ENCODE assay signal across 1 cellular context in genomic region chr2:128178650-128179460, GRCh38.
TF ChIP-seq lines count a peak whose summit lies in the region.

No MANE protein-coding gene starts in this region.

TF ChIP-seq in HepG2, 621 proteins besides CTCF, POLR2A, EP300 and RAD21 (continued from another document and continues in another):
- TF ChIP-seq, protein P1, sequence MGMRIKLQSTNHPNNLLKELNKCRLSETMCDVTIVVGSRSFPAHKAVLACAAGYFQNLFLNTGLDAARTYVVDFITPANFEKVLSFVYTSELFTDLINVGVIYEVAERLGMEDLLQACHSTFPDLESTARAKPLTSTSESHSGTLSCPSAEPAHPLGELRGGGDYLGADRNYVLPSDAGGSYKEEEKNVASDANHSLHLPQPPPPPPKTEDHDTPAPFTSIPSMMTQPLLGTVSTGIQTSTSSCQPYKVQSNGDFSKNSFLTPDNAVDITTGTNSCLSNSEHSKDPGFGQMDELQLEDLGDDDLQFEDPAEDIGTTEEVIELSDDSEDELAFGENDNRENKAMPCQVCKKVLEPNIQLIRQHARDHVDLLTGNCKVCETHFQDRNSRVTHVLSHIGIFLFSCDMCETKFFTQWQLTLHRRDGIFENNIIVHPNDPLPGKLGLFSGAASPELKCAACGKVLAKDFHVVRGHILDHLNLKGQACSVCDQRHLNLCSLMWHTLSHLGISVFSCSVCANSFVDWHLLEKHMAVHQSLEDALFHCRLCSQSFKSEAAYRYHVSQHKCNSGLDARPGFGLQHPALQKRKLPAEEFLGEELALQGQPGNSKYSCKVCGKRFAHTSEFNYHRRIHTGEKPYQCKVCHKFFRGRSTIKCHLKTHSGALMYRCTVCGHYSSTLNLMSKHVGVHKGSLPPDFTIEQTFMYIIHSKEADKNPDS (CRISPR knock-in tag; IDR thresholded peaks at IDR 0.05): no peak
- TF ChIP-seq ZNF292 (CRISPR knock-in tag; IDR thresholded peaks at IDR 0.05; ENCODE audit: borderline replicate concordance, low read depth) (peak; percentile 91), NFKB2 (CRISPR knock-in tag; IDR thresholded peaks at IDR 0.05; ENCODE audit: borderline replicate concordance) (no peak), REXO4 (CRISPR knock-in tag; IDR thresholded peaks at IDR 0.05; ENCODE audit: borderline replicate concordance) (no peak), GMEB2 (CRISPR knock-in tag; IDR thresholded peaks at IDR 0.05; ENCODE audit: low read depth) (no peak), BCL3 (CRISPR knock-in tag; IDR thresholded peaks at IDR 0.05) (peak; percentile 18; the same call in 1 of the 2 replicates), ZNF562 (CRISPR knock-in tag; IDR thresholded peaks at IDR 0.05; ENCODE audit: borderline replicate concordance) (no peak), ZBTB46 (CRISPR knock-in tag; IDR thresholded peaks at IDR 0.05; ENCODE audit: borderline replicate concordance) (no peak), RFXAP (CRISPR knock-in tag; IDR thresholded peaks at IDR 0.05; ENCODE audit: borderline replicate concordance) (no peak; the same call in 1 of the 2 replicates), ZNF549 (CRISPR knock-in tag; IDR thresholded peaks at IDR 0.05) (no peak), ARID2 (CRISPR knock-in tag; IDR thresholded peaks at IDR 0.05; ENCODE audit: borderline replicate concordance) (peak; percentile 84), SIN3A (IDR thresholded peaks at IDR 0.05; ENCODE audit: borderline replicate concordance, low read depth, low read length) (peak; percentile 60; the same call in 1 of the 2 replicates), ZKSCAN5 (CRISPR knock-in tag; IDR thresholded peaks at IDR 0.05) (no peak), ZNF530 (CRISPR knock-in tag; IDR thresholded peaks at IDR 0.05; ENCODE audit: low read depth) (no peak), SIX1 (CRISPR knock-in tag; IDR thresholded peaks at IDR 0.05; ENCODE audit: borderline replicate concordance) (peak; percentile 79), NR2C2 (CRISPR knock-in tag; IDR thresholded peaks at IDR 0.05; ENCODE audit: borderline replicate concordance) (peak; percentile 69; the same call in 1 of the 2 replicates), AHR (CRISPR knock-in tag; IDR thresholded peaks at IDR 0.05) (no peak; the same call in 1 of the 2 replicates), SPEN (CRISPR knock-in tag; IDR thresholded peaks at IDR 0.05; ENCODE audit: low read depth) (0 out of 2 replicates have a peak, but pooled peaks have one; percentile 10), ARNT (IDR thresholded peaks at IDR 0.05) (no peak), ZNF891 (CRISPR knock-in tag; IDR thresholded peaks at IDR 0.05) (no peak), SNAI1 (CRISPR knock-in tag; IDR thresholded peaks at IDR 0.05; ENCODE audit: borderline replicate concordance) (no peak; the same call in 1 of the 2 replicates), PHF5A (CRISPR knock-in tag; IDR thresholded peaks at IDR 0.05; ENCODE audit: low read depth, unreplicated experiment) (no peak), PTBP1 (IDR thresholded peaks at IDR 0.05; ENCODE audit: low read depth, low read length, poor library complexity, severe bottlenecking) (no peak), YEATS4 (CRISPR knock-in tag; IDR thresholded peaks at IDR 0.05; ENCODE audit: borderline replicate concordance) (peak; percentile 70; the same call in 1 of the 2 replicates), NFRKB (IDR thresholded peaks at IDR 0.05) (no peak), NFIB (CRISPR knock-in tag; IDR thresholded peaks at IDR 0.05; ENCODE audit: borderline replicate concordance) (no peak), SSRP1 (CRISPR knock-in tag; IDR thresholded peaks at IDR 0.05) (peak; percentile 93), SP4 (CRISPR knock-in tag; IDR thresholded peaks at IDR 0.05) (peak; percentile 44; the same call in 1 of the 2 replicates), ZBTB8A (CRISPR knock-in tag; IDR thresholded peaks at IDR 0.05; ENCODE audit: borderline replicate concordance, low read depth) (no peak), GZF1 (CRISPR knock-in tag; IDR thresholded peaks at IDR 0.05) (no peak), U2AF1 (optimal IDR thresholded peaks at IDR 0.05; ENCODE audit: low read depth, low read length) (no peak), SRSF1 (optimal IDR thresholded peaks at IDR 0.05; ENCODE audit: low read depth, low read length) (no peak), ZNF616 (CRISPR knock-in tag; IDR thresholded peaks at IDR 0.05; ENCODE audit: low read depth) (no peak), ZNF841 (CRISPR knock-in tag; IDR thresholded peaks at IDR 0.05; ENCODE audit: borderline replicate concordance) (no peak), ZNF205 (CRISPR knock-in tag; IDR thresholded peaks at IDR 0.05) (peak; percentile 93), ZNF382 (CRISPR knock-in tag; IDR thresholded peaks at IDR 0.05; ENCODE audit: borderline replicate concordance) (no peak), GATAD1 (CRISPR knock-in tag; IDR thresholded peaks at IDR 0.05) (peak; percentile 59), JARID2 (CRISPR knock-in tag; IDR thresholded peaks at IDR 0.05; ENCODE audit: insufficient replicate concordance) (no peak), MED1 (CRISPR knock-in tag; IDR thresholded peaks at IDR 0.05) (peak; percentile 97)
- TF ChIP-seq, protein P2, sequence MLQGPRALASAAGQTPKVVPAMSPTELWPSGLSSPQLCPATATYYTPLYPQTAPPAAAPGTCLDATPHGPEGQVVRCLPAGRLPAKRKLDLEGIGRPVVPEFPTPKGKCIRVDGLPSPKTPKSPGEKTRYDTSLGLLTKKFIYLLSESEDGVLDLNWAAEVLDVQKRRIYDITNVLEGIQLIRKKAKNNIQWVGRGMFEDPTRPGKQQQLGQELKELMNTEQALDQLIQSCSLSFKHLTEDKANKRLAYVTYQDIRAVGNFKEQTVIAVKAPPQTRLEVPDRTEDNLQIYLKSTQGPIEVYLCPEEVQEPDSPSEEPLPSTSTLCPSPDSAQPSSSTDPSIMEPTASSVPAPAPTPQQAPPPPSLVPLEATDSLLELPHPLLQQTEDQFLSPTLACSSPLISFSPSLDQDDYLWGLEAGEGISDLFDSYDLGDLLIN (CRISPR knock-in tag; IDR thresholded peaks at IDR 0.05; ENCODE audit: borderline replicate concordance): no peak
- TF ChIP-seq, protein P3, sequence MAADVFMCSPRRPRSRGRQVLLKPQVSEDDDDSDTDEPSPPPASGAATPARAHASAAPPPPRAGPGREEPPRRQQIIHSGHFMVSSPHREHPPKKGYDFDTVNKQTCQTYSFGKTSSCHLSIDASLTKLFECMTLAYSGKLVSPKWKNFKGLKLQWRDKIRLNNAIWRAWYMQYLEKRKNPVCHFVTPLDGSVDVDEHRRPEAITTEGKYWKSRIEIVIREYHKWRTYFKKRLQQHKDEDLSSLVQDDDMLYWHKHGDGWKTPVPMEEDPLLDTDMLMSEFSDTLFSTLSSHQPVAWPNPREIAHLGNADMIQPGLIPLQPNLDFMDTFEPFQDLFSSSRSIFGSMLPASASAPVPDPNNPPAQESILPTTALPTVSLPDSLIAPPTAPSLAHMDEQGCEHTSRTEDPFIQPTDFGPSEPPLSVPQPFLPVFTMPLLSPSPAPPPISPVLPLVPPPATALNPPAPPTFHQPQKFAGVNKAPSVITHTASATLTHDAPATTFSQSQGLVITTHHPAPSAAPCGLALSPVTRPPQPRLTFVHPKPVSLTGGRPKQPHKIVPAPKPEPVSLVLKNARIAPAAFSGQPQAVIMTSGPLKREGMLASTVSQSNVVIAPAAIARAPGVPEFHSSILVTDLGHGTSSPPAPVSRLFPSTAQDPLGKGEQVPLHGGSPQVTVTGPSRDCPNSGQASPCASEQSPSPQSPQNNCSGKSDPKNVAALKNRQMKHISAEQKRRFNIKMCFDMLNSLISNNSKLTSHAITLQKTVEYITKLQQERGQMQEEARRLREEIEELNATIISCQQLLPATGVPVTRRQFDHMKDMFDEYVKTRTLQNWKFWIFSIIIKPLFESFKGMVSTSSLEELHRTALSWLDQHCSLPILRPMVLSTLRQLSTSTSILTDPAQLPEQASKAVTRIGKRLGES (CRISPR knock-in tag; IDR thresholded peaks at IDR 0.05; ENCODE audit: borderline replicate concordance): peak; percentile 43; the same call in 1 of the 2 replicates
- TF ChIP-seq, protein P4, sequence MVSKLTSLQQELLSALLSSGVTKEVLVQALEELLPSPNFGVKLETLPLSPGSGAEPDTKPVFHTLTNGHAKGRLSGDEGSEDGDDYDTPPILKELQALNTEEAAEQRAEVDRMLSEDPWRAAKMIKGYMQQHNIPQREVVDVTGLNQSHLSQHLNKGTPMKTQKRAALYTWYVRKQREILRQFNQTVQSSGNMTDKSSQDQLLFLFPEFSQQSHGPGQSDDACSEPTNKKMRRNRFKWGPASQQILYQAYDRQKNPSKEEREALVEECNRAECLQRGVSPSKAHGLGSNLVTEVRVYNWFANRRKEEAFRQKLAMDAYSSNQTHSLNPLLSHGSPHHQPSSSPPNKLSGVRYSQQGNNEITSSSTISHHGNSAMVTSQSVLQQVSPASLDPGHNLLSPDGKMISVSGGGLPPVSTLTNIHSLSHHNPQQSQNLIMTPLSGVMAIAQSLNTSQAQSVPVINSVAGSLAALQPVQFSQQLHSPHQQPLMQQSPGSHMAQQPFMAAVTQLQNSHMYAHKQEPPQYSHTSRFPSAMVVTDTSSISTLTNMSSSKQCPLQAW (CRISPR knock-in tag; IDR thresholded peaks at IDR 0.05): peak; percentile 78
- TF ChIP-seq, protein P5, sequence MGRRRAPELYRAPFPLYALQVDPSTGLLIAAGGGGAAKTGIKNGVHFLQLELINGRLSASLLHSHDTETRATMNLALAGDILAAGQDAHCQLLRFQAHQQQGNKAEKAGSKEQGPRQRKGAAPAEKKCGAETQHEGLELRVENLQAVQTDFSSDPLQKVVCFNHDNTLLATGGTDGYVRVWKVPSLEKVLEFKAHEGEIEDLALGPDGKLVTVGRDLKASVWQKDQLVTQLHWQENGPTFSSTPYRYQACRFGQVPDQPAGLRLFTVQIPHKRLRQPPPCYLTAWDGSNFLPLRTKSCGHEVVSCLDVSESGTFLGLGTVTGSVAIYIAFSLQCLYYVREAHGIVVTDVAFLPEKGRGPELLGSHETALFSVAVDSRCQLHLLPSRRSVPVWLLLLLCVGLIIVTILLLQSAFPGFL (CRISPR knock-in tag; IDR thresholded peaks at IDR 0.05): no peak
- TF ChIP-seq, protein P6, sequence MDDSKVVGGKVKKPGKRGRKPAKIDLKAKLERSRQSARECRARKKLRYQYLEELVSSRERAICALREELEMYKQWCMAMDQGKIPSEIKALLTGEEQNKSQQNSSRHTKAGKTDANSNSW (CRISPR knock-in tag; IDR thresholded peaks at IDR 0.05; ENCODE audit: borderline replicate concordance): no peak
- TF ChIP-seq, protein P7, sequence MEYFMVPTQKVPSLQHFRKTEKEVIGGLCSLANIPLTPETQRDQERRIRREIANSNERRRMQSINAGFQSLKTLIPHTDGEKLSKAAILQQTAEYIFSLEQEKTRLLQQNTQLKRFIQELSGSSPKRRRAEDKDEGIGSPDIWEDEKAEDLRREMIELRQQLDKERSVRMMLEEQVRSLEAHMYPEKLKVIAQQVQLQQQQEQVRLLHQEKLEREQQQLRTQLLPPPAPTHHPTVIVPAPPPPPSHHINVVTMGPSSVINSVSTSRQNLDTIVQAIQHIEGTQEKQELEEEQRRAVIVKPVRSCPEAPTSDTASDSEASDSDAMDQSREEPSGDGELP (IDR thresholded peaks at IDR 0.05; ENCODE audit: borderline replicate concordance, low read depth): peak; percentile 50; the same call in 1 of the 2 replicates
- TF ChIP-seq, protein P8, sequence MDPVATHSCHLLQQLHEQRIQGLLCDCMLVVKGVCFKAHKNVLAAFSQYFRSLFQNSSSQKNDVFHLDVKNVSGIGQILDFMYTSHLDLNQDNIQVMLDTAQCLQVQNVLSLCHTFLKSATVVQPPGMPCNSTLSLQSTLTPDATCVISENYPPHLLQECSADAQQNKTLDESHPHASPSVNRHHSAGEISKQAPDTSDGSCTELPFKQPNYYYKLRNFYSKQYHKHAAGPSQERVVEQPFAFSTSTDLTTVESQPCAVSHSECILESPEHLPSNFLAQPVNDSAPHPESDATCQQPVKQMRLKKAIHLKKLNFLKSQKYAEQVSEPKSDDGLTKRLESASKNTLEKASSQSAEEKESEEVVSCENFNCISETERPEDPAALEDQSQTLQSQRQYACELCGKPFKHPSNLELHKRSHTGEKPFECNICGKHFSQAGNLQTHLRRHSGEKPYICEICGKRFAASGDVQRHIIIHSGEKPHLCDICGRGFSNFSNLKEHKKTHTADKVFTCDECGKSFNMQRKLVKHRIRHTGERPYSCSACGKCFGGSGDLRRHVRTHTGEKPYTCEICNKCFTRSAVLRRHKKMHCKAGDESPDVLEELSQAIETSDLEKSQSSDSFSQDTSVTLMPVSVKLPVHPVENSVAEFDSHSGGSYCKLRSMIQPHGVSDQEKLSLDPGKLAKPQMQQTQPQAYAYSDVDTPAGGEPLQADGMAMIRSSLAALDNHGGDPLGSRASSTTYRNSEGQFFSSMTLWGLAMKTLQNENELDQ (CRISPR knock-in tag; IDR thresholded peaks at IDR 0.05; ENCODE audit: borderline replicate concordance): no peak
- TF ChIP-seq, protein P9, sequence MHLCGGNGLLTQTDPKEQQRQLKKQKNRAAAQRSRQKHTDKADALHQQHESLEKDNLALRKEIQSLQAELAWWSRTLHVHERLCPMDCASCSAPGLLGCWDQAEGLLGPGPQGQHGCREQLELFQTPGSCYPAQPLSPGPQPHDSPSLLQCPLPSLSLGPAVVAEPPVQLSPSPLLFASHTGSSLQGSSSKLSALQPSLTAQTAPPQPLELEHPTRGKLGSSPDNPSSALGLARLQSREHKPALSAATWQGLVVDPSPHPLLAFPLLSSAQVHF (CRISPR knock-in tag; IDR thresholded peaks at IDR 0.05): no peak
